15 cellular contexts compared by ENCODE assay signal in the genomic region with DNA sequence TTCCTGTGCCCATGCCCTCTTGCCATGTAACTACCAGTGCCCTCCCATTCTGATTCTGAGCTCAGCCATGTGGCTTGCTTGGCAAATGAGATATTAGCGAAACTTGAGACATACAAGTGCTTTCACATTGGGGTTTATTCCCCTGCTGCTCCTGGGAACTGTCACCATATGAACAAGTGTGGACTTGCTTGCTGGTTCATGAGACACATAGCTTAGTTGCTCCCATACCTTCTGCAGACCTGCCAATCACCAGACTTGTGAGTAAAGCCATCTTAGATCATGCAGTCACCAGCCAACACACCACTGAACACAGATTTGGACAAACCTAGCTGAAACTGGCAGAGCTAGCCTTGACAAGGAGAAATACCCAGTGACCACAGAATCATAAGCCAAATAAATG.
"Had no signal": no experiment of that assay in that cellular context is flagged by ENCODE, and none has a peak within 500 bp of the region (broad histone marks: within the 10 kb centered on the region; RNA-seq: fewer than 3 reads in every experiment).

No MANE protein-coding gene starts in this region.

- H3K4me3 ChIP-seq: esophagus muscularis mucosa, lower lobe of right lung, neural progenitor cell, pancreas, testis had no signal

- H3K4me1 Mint-ChIP-seq: activated naive CD8-positive, alpha-beta T cell treated with anti-CD3 and anti-CD28 coated beads for 36 hours; immature natural killer cell had no signal

- H3K36me3 ChIP-seq: brain microvascular endothelial cell, esophagus muscularis mucosa, lower lobe of right lung, neural progenitor cell, pancreas had no signal

- H3K27ac ChIP-seq: brain microvascular endothelial cell, esophagus muscularis mucosa, lower lobe of right lung, neural progenitor cell, pancreas, testis had no signal

- H3K9me3 ChIP-seq: esophagus muscularis mucosa, lower lobe of right lung, pancreas, testis had no signal

- H3K27me3 ChIP-seq: brain microvascular endothelial cell, esophagus muscularis mucosa, neural progenitor cell, testis had no signal

- H3K27ac Mint-ChIP-seq: activated naive CD8-positive, alpha-beta T cell treated with anti-CD3 and anti-CD28 coated beads for 36 hours; activated T-cell treated with anti-CD3 and anti-CD28 coated beads, Interleukin-2, amount 50 U/mL, for 24 hours; endodermal cell; immature natural killer cell; neural progenitor cell had no signal

- DNase-seq: activated effector memory CD4-positive, alpha-beta T cell treated with anti-CD3 and anti-CD28 coated beads, Interleukin-2, amount 50 U/mL, for 16 hours; activated naive CD8-positive, alpha-beta T cell treated with anti-CD3 and anti-CD28 coated beads for 36 hours; activated T-cell treated with anti-CD3 and anti-CD28 coated beads, Interleukin-2, amount 50 U/mL, for 24 hours; brain microvascular endothelial cell; endodermal cell; immature natural killer cell; left cardiac atrium; lower lobe of right lung; midbrain; pancreas; stimulated activated CD4-positive, alpha-beta T cell treated with anti-CD3 and anti-CD28 coated beads, Interleukin-2, amount 100 ng/mL, for 48 hours; stimulated activated naive CD4-positive, alpha-beta T cell treated with Interleukin-2 at 50 U/mL for 16 hours; testis had no signal

- H3K36me3 Mint-ChIP-seq: activated naive CD8-positive, alpha-beta T cell treated with anti-CD3 and anti-CD28 coated beads for 36 hours; immature natural killer cell; neural progenitor cell had no signal

- ATAC-seq: left cardiac atrium, lower lobe of right lung, pancreas had no signal

- H3K9me3 Mint-ChIP-seq: activated naive CD8-positive, alpha-beta T cell treated with anti-CD3 and anti-CD28 coated beads for 36 hours; activated T-cell treated with anti-CD3 and anti-CD28 coated beads, Interleukin-2, amount 50 U/mL, for 24 hours; neural progenitor cell had no signal

- H3K4me3 Mint-ChIP-seq: activated naive CD8-positive, alpha-beta T cell treated with anti-CD3 and anti-CD28 coated beads for 36 hours; activated T-cell treated with anti-CD3 and anti-CD28 coated beads, Interleukin-2, amount 50 U/mL, for 24 hours; endodermal cell; immature natural killer cell; neural progenitor cell had no signal

- H3K4me1 ChIP-seq: esophagus muscularis mucosa, lower lobe of right lung, pancreas, testis had no signal
